1 cellular context compared by ENCODE assay signal in the genomic region with DNA sequence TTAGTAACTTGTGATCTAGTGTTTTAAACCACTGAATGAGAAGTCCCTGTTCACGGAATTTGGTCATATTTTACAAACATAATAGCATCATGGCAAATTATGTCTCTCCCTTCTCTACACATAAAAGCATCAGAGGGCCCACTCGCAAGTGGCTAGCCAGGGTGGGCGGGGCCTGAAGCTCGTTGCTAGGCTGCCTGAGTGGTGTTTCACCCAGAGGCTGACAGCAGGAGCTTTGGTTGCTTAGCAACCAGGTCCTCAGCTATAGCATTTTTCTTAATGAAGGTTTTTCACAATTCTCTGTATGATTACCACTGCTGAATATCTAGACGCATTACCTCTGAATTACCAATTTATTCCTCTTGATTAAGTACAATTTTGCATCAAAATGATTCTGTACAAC.
TF ChIP-seq lines count a peak whose summit lies in the region.

No MANE protein-coding gene starts in this region.

TF ChIP-seq in HepG2, 621 proteins besides CTCF, POLR2A, EP300 and RAD21:
- no peak for TF ChIP-seq AHDC1 (CRISPR knock-in tag; IDR thresholded peaks at IDR 0.05; ENCODE audit: borderline replicate concordance)
- TF ChIP-seq SMARCE1 (IDR thresholded peaks at IDR 0.05; ENCODE audit: borderline replicate concordance) = no peak
- TF ChIP-seq, protein P1, sequence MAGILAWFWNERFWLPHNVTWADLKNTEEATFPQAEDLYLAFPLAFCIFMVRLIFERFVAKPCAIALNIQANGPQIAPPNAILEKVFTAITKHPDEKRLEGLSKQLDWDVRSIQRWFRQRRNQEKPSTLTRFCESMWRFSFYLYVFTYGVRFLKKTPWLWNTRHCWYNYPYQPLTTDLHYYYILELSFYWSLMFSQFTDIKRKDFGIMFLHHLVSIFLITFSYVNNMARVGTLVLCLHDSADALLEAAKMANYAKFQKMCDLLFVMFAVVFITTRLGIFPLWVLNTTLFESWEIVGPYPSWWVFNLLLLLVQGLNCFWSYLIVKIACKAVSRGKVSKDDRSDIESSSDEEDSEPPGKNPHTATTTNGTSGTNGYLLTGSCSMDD (CRISPR knock-in tag; IDR thresholded peaks at IDR 0.05) = no peak
- TF ChIP-seq, protein P2, sequence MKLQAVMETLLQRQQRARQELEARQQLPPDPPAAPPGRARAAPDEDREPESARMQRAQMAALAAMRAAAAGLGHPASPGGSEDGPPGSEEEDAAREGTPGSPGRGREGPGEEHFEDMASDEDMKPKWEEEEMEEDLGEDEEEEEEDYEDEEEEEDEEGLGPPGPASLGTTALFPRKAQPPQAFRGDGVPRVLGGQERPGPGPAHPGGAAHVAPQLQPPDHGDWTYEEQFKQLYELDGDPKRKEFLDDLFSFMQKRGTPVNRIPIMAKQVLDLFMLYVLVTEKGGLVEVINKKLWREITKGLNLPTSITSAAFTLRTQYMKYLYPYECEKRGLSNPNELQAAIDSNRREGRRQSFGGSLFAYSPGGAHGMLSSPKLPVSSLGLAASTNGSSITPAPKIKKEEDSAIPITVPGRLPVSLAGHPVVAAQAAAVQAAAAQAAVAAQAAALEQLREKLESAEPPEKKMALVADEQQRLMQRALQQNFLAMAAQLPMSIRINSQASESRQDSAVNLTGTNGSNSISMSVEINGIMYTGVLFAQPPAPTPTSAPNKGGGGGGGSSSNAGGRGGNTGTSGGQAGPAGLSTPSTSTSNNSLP (IDR thresholded peaks at IDR 0.05; ENCODE audit: low read depth, low read length) = no peak
- TF ChIP-seq HNRNPLL (IDR thresholded peaks at IDR 0.05; ENCODE audit: low read depth, low read length, poor library complexity, severe bottlenecking) = no peak
- TF ChIP-seq ZNF124 (CRISPR knock-in tag; IDR thresholded peaks at IDR 0.05) = no peak
- no peak for TF ChIP-seq PCBP2 (optimal IDR thresholded peaks at IDR 0.05; ENCODE audit: low read depth, low read length, poor library complexity, severe bottlenecking)
